ENCODE assay signal across 8 cellular contexts in genomic region chr6:33314943-33315752, GRCh38. TPM values are rescaled to one million over a fixed set of nuclear protein-coding genes. Genes with fewer than 3 reads are reported as not detected.
A peak's percentile ranks its signal among the peaks of the same experiment; 100 is the strongest.
DNase-seq lines count a peak whose midpoint lies in the region; ATAC-seq and TF ChIP-seq lines count a peak whose summit lies in the region.

No MANE protein-coding gene starts in this region.

- peaks cover 23% of the 10 kb centered on the region for H3K4me1 ChIP-seq in colonic mucosa

- H3K9me3 ChIP-seq in colonic mucosa: no peaks in the 10 kb centered on the region

- DNase-seq in EL (peak; percentile 32), NCI-H748 (lab: John Stamatoyannopoulos, UW; ENCODE audit: unreplicated experiment) (peak; percentile 89), colonic mucosa (peak; percentile 86), mucosa of gallbladder (ENCODE audit: low spot score) (peak; percentile 43), germinal center (ENCODE audit: low spot score) (no peak), NOMO-1 treated with DMSO at 0.1 percent for 48 hours (lab: John Stamatoyannopoulos, UW; ENCODE audit: unreplicated experiment) (no peak)
- DNase-seq in stimulated activated CD4-positive, alpha-beta T cell treated with anti-CD3 and anti-CD28 coated beads, Interleukin-4, amount 100 ng/mL, for 4 hours: no peak

- no peak for ATAC-seq in HG02642 (IDR thresholded peaks at IDR 0.05; ENCODE audit: poor library complexity, unreplicated experiment)

- intact Hi-C loops in colonic mucosa (cut with DNase I): loop anchor here (10.0 kb wide), 1 partner anchor 100 kb away; the partner anchor contains the start of genes CUTA and PHF1

- H3K36me3 ChIP-seq in colonic mucosa: peaks cover 3% of the 10 kb centered on the region

- no peaks in the 10 kb centered on the region for H3K27me3 ChIP-seq in colonic mucosa

- peak overlapping the region; percentile 79 for H3K4me3 ChIP-seq in colonic mucosa

- peak overlapping the region in 1 of 2 donors; percentile 99 for H3K9ac ChIP-seq in colonic mucosa (ENCODE audit: low read depth in 2 of 2, low read length in 2 of 2)

- H3K27ac ChIP-seq in colonic mucosa: peak overlapping the region; percentile 100

- TF ChIP-seq CTCF in colonic mucosa (IDR thresholded peaks at IDR 0.05): no peak

RNA-seq across cellular contexts. Expression of gene TAPBP, which starts 1.3 kb away (rescaled TPM):
- 100 to 1,000 TPM; 204 to 235 TPM for total RNA-seq in colonic mucosa
- total RNA-seq in mucosa of gallbladder: 200 TPM

RNA-seq across cellular contexts. Expression of gene ZBTB22, which starts 2.4 kb away (rescaled TPM):
- 10 to 100 TPM; 12.4 to 16.9 TPM for total RNA-seq in colonic mucosa
- 26.5 TPM for total RNA-seq in mucosa of gallbladder

RNA-seq across cellular contexts. Expression of gene DAXX, which starts 7.6 kb away (rescaled TPM):
- total RNA-seq in colonic mucosa: 10 to 100 TPM; 38.7 to 46.7 TPM
- total RNA-seq in mucosa of gallbladder: 33.9 TPM

RNA-seq across cellular contexts. Expression of gene RGL2, which starts 16.4 kb away (rescaled TPM):
- 10 to 100 TPM; 29.9 to 34.7 TPM for total RNA-seq in colonic mucosa
- total RNA-seq in mucosa of gallbladder: 158 TPM

RNA-seq across cellular contexts. Expression of gene PFDN6, which starts 25.7 kb away (rescaled TPM):
- total RNA-seq in colonic mucosa (10 to 100 TPM; 36.5 to 77.0 TPM), mucosa of gallbladder (38.6 TPM)

Comparison
In these comparisons a context has a peak if more than half of its experiments do, and no peak if none do; other contexts are left out.
1. DNase-seq: peak in EL (single experiment), NCI-H748 (single experiment), colonic mucosa (single experiment) and mucosa of gallbladder (single experiment); none in germinal center (single experiment), NOMO-1 treated with DMSO at 0.1 percent for 48 hours (single experiment) and stimulated activated CD4-positive, alpha-beta T cell treated with anti-CD3 and anti-CD28 coated beads, Interleukin-4, amount 100 ng/mL, for 4 hours (0 of 2).